In genomic region chr1:171841050-171841910, GRCh38 we compare ENCODE assay signal across 8 cellular contexts. TPM values are rescaled to one million over a fixed set of nuclear protein-coding genes. Genes with fewer than 3 reads are reported as not detected.
A peak's percentile ranks its signal among the peaks of the same experiment; 100 is the strongest.
DNase-seq lines count a peak whose midpoint lies in the region; ATAC-seq and TF ChIP-seq lines count a peak whose summit lies in the region.

Gene DNM3, plus strand, starts transcription at chr1:171841498. Its CDS starts 159 bp downstream, at chr1:171841657.

- no peaks in the 10 kb centered on the region for H3K36me3 ChIP-seq in CD8-positive, alpha-beta memory T cell (ENCODE audit: insufficient read depth, low read length)
- no peaks in the 10 kb centered on the region for H3K36me3 ChIP-seq in PC-9 (ENCODE audit: low read depth)

- H3K27me3 Mint-ChIP-seq in CD8-positive, alpha-beta memory T cell, result peaks cover 14 to 23% of the 10 kb centered on the region in 2 donors
- peaks cover 18 to 27% of the 10 kb centered on the region in 2 donors for H3K27me3 Mint-ChIP-seq in natural killer cell treated with Interleukin-12 subunit alpha and Interleukin-12 subunit beta and Interleukin-15 and Interleukin-18, amount 100 ng/mL, for 72 hours
- peaks cover 13 to 17% of the 10 kb centered on the region in 2 donors for H3K27me3 Mint-ChIP-seq in stimulated activated naive B cell treated with anti-CD40 and anti-IgM and Interleukin-4, amounts not matched to agents 10 μg/mL and 1 μg/mL and 100 μg/mL, for 72 hours

- H3K27ac Mint-ChIP-seq in CD8-positive, alpha-beta memory T cell, result peak within 1 kb of the TSS in 7 of 8 donors; percentile 52 to 89 (median 69)
- peak within 1 kb of the TSS; percentile 52 to 85 for H3K27ac Mint-ChIP-seq in natural killer cell treated with Interleukin-12 subunit alpha and Interleukin-12 subunit beta and Interleukin-15 and Interleukin-18, amount 100 ng/mL, for 72 hours
- H3K27ac Mint-ChIP-seq in stimulated activated naive B cell treated with anti-CD40 and anti-IgM and Interleukin-4, amounts not matched to agents 10 μg/mL and 1 μg/mL and 100 μg/mL, for 72 hours, result peak within 1 kb of the TSS; percentile 75

- H3K79me2 ChIP-seq in PC-9 (ENCODE audit: low read depth), result no peaks in the 10 kb centered on the region

- no peaks in the 10 kb centered on the region for H3K9me2 ChIP-seq in PC-9 (ENCODE audit: insufficient read depth)

- H3K4me3 ChIP-seq in CD8-positive, alpha-beta memory T cell (ENCODE audit: low read length), result peak within 1 kb of the TSS; percentile 86
- H3K4me3 ChIP-seq in PC-9 (peak within 1 kb of the TSS; percentile 55), fibroblast of the aortic adventitia (ENCODE audit: low read depth, low read length) (peak within 1 kb of the TSS; percentile 75)

- H4K20me1 ChIP-seq in PC-9 (ENCODE audit: insufficient read depth), result no peaks in the 10 kb centered on the region

- H3K36me3 Mint-ChIP-seq in CD8-positive, alpha-beta memory T cell, result peaks cover 0 to 2% (median 1%) of the 10 kb centered on the region in 3 donors
- no peaks in the 10 kb centered on the region for H3K36me3 Mint-ChIP-seq in natural killer cell treated with Interleukin-12 subunit alpha and Interleukin-12 subunit beta and Interleukin-15 and Interleukin-18, amount 100 ng/mL, for 72 hours
- H3K36me3 Mint-ChIP-seq in stimulated activated naive B cell treated with anti-CD40 and anti-IgM and Interleukin-4, amounts not matched to agents 10 μg/mL and 1 μg/mL and 100 μg/mL, for 72 hours, result no peaks in the 10 kb centered on the region

- H3K9me3 Mint-ChIP-seq in CD8-positive, alpha-beta memory T cell, result no peaks in the 10 kb centered on the region
- H3K9me3 Mint-ChIP-seq in natural killer cell treated with Interleukin-12 subunit alpha and Interleukin-12 subunit beta and Interleukin-15 and Interleukin-18, amount 100 ng/mL, for 72 hours, result no peaks in the 10 kb centered on the region
- no peaks in the 10 kb centered on the region for H3K9me3 Mint-ChIP-seq in stimulated activated naive B cell treated with anti-CD40 and anti-IgM and Interleukin-4, amounts not matched to agents 10 μg/mL and 1 μg/mL and 100 μg/mL, for 72 hours

- H3K4me2 ChIP-seq in PC-9, result peak within 1 kb of the TSS; percentile 78

- peaks cover 19% of the 10 kb centered on the region for H3K27me3 ChIP-seq in CD8-positive, alpha-beta memory T cell (ENCODE audit: insufficient read depth, low read length, poor library complexity, severe bottlenecking)
- H3K27me3 ChIP-seq in PC-9 (ENCODE audit: insufficient read depth, low read depth), result peaks cover 5% of the 10 kb centered on the region; the same call in 1 of the 2 replicates

- DNase-seq in CD8-positive, alpha-beta memory T cell, result peak; percentile 70 to 85 (median 84)
- DNase-seq in GM20000 (ENCODE audit: low spot score) (peak; percentile 93), HS-5 (ENCODE audit: low read depth) (peak; percentile 42), PC-9 (peak in 1 of 2 experiments; percentile 86), fibroblast of the aortic adventitia (ENCODE audit: low read depth) (peak; percentile 80)
- peak; percentile 71 for DNase-seq in activated effector memory CD4-positive, alpha-beta T cell treated with Interleukin-2 at 50 U/mL for 16 hours
- DNase-seq in natural killer cell treated with Interleukin-12 subunit alpha and Interleukin-12 subunit beta and Interleukin-15 and Interleukin-18, amount 100 ng/mL, for 72 hours (ENCODE audit: low spot score), result peak; percentile 88
- DNase-seq in stimulated activated naive B cell treated with anti-CD40 and anti-IgM and Interleukin-4, amounts not matched to agents 10 μg/mL and 1 μg/mL and 100 μg/mL, for 72 hours, result peak; percentile 78

- intact Hi-C loops in PC-9 (cut with micrococcal nuclease; ENCODE audit: unreplicated experiment), result no loop called here

- H3K27ac ChIP-seq in CD8-positive, alpha-beta memory T cell (ENCODE audit: low read depth, low read length), result no peak within 1 kb of the TSS
- H3K27ac ChIP-seq in PC-9, result no peak within 1 kb of the TSS

- ATAC-seq in natural killer cell treated with Interleukin-12 subunit alpha and Interleukin-12 subunit beta and Interleukin-15 and Interleukin-18, amount 100 ng/mL, for 72 hours, result peak; percentile 96 to 98
- ATAC-seq in stimulated activated naive B cell treated with anti-CD40 and anti-IgM and Interleukin-4, amounts not matched to agents 10 μg/mL and 1 μg/mL and 100 μg/mL, for 72 hours (replicated peaks), result peak; percentile 93 to 94

- H2AFZ ChIP-seq in PC-9, result peak within 1 kb of the TSS; percentile 79; the same call in 1 of the 2 replicates

- TF ChIP-seq CTCF in GM20000 (IDR thresholded peaks at IDR 0.05; ENCODE audit: extremely low read depth, missing control alignments), result no peak
- no peak for TF ChIP-seq CTCF in PC-9 (conservative IDR thresholded peaks at IDR 0.05)
- TF ChIP-seq CTCF in fibroblast of the aortic adventitia (IDR thresholded peaks at IDR 0.05; ENCODE audit: insufficient read depth, low read length), result no peak

- peak within 1 kb of the TSS; percentile 86 to 91 (median 88) for H3K4me3 Mint-ChIP-seq in CD8-positive, alpha-beta memory T cell
- H3K4me3 Mint-ChIP-seq in natural killer cell treated with Interleukin-12 subunit alpha and Interleukin-12 subunit beta and Interleukin-15 and Interleukin-18, amount 100 ng/mL, for 72 hours, result peak within 1 kb of the TSS; percentile 81
- peak within 1 kb of the TSS; percentile 88 to 94 for H3K4me3 Mint-ChIP-seq in stimulated activated naive B cell treated with anti-CD40 and anti-IgM and Interleukin-4, amounts not matched to agents 10 μg/mL and 1 μg/mL and 100 μg/mL, for 72 hours

- peaks cover 14 to 16% (median 16%) of the 10 kb centered on the region in 3 donors for H3K4me1 Mint-ChIP-seq in CD8-positive, alpha-beta memory T cell
- H3K4me1 Mint-ChIP-seq in natural killer cell treated with Interleukin-12 subunit alpha and Interleukin-12 subunit beta and Interleukin-15 and Interleukin-18, amount 100 ng/mL, for 72 hours (ENCODE audit: low read depth in 2 of 2), result peaks cover 15 to 19% of the 10 kb centered on the region in 2 donors
- peaks cover 18 to 24% of the 10 kb centered on the region in 2 donors for H3K4me1 Mint-ChIP-seq in stimulated activated naive B cell treated with anti-CD40 and anti-IgM and Interleukin-4, amounts not matched to agents 10 μg/mL and 1 μg/mL and 100 μg/mL, for 72 hours

- no TSS peak for BruUV-seq in PC-9 (replicated peaks; lab: Mats Ljungman, UMichigan)

- CTCF ChIA-PET in CD8-positive, alpha-beta memory T cell (lab: Charles Lee), result interaction anchor here (0.8 to 1.4 kb wide), 5 partner anchors 9 to 124 kb away, joined by 3 to 4 read pairs (median 3); no protein-coding TSS in a partner anchor
- CTCF ChIA-PET in PC-9 (lab: Charles Lee), result interaction anchor here (0.6 kb wide), 1 partner anchor 28 kb away, joined by 4 read pairs; no protein-coding TSS in a partner anchor

- POLR2A ChIA-PET in CD8-positive, alpha-beta memory T cell (lab: Charles Lee), result interaction anchor here (0.8 to 1.5 kb wide), 3 partner anchors 24 to 99 kb away, joined by 3 to 5 read pairs (median 4); partner anchors contain the start of gene VAMP4
- POLR2A ChIA-PET in PC-9 (lab: Charles Lee; ENCODE audit: unreplicated experiment), result interaction anchor here (0.6 to 0.7 kb wide), 2 partner anchors 48 to 120 kb away, joined by 3 read pairs; no protein-coding TSS in a partner anchor

- H3F3A ChIP-seq in PC-9 (ENCODE audit: insufficient read depth, low read depth), result no peaks in the 10 kb centered on the region

- no peaks in the 10 kb centered on the region for H3K9me3 ChIP-seq in CD8-positive, alpha-beta memory T cell (ENCODE audit: low read length)
- H3K9me3 ChIP-seq in PC-9 (ENCODE audit: insufficient read depth, low read depth), result no peaks in the 10 kb centered on the region; the same call in 1 of the 2 replicates

- H3K4me1 ChIP-seq in CD8-positive, alpha-beta memory T cell (ENCODE audit: insufficient read depth, low read length), result peaks cover 9% of the 10 kb centered on the region
- H3K4me1 ChIP-seq in PC-9 (replicated peaks; ENCODE audit: insufficient read depth), result no peaks in the 10 kb centered on the region

RNA-seq across cellular contexts. Expression of gene DNM3, which starts in this region (rescaled TPM):
- total RNA-seq in CD8-positive, alpha-beta memory T cell, result under 1 TPM; 0.59 to 0.64 TPM
- polyA plus RNA-seq in CD8-positive, alpha-beta memory T cell, result 0.29 TPM
- total RNA-seq in PC-9 (2021) (0.78 and 1.7 TPM in 2 replicates), fibroblast of the aortic adventitia (ENCODE audit: low replicate concordance) (2.0 and 2.1 TPM in 2 replicates)
- 1 to 10 TPM; 1.5 to 3.5 TPM for total RNA-seq in natural killer cell treated with Interleukin-12 subunit alpha and Interleukin-12 subunit beta and Interleukin-15 and Interleukin-18, amount 100 ng/mL, for 72 hours

Comparison
In these comparisons a context has a peak if more than half of its experiments do, and no peak if none do; other contexts are left out.
1. Peak in DNase-seq and H3K4me3 ChIP-seq in CD8-positive, alpha-beta memory T cell; RNA of the gene not detected or under 1 TPM.